Comparison of ENCODE assay signal across 1 cellular context in the genomic region with DNA sequence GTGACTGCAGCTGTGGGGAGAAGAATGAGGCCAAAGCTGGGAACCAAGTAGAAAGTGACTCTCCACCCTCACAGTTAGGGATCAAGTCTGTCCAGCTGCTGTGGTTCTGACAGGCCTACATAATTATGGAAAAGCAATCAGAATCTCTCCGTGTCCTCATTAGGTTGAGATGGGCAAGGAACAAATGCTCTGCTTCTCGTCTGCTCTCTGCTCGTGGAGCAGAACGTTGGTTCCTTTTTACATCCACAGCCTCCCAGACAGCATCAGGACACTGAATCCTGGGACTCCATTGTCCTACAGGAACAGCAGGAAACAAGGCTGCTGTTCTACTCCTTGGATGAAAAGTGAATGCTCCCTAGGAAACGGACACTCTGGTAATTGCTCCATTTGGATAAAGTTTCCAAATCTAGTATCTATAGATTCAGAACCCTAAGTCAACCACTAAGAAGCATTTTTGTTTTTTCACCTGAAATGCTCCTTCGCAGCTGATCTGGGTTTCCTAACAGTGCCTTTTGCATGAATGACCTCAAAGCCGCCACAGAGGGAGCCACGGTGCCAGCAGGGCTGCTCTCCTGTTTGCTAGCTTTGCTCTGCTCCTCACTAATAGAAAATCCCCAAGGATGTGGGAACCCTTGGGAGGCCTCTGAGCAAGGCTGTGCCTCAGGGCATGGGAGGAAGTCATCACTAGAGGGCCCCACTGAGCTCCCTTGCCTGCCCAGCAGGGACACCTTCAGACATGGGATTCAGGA.
TF ChIP-seq lines count a peak whose summit lies in the region.

No MANE protein-coding gene starts in this region.

TF ChIP-seq in HepG2, 621 proteins besides CTCF, POLR2A, EP300 and RAD21 (continued from another document and continues in another):
- TF ChIP-seq, protein P1, sequence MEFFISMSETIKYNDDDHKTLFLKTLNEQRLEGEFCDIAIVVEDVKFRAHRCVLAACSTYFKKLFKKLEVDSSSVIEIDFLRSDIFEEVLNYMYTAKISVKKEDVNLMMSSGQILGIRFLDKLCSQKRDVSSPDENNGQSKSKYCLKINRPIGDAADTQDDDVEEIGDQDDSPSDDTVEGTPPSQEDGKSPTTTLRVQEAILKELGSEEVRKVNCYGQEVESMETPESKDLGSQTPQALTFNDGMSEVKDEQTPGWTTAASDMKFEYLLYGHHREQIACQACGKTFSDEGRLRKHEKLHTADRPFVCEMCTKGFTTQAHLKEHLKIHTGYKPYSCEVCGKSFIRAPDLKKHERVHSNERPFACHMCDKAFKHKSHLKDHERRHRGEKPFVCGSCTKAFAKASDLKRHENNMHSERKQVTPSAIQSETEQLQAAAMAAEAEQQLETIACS (CRISPR knock-in tag; IDR thresholded peaks at IDR 0.05), result no peak
- TF ChIP-seq, protein P2, sequence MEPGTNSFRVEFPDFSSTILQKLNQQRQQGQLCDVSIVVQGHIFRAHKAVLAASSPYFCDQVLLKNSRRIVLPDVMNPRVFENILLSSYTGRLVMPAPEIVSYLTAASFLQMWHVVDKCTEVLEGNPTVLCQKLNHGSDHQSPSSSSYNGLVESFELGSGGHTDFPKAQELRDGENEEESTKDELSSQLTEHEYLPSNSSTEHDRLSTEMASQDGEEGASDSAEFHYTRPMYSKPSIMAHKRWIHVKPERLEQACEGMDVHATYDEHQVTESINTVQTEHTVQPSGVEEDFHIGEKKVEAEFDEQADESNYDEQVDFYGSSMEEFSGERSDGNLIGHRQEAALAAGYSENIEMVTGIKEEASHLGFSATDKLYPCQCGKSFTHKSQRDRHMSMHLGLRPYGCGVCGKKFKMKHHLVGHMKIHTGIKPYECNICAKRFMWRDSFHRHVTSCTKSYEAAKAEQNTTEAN (CRISPR knock-in tag; conservative IDR thresholded peaks at IDR 0.05), result no peak
- TF ChIP-seq ZNF256 (CRISPR knock-in tag; conservative IDR thresholded peaks at IDR 0.05) (no peak), ZFAT (CRISPR knock-in tag; conservative IDR thresholded peaks at IDR 0.05) (no peak), ZNF790 (CRISPR knock-in tag; IDR thresholded peaks at IDR 0.05; ENCODE audit: borderline replicate concordance) (no peak), SP1 (IDR thresholded peaks at IDR 0.05) (no peak), SP1 (CRISPR knock-in tag; IDR thresholded peaks at IDR 0.05) (no peak), CBX2 (IDR thresholded peaks at IDR 0.05; ENCODE audit: low read depth, low read length) (no peak), CBX2 (CRISPR knock-in tag; IDR thresholded peaks at IDR 0.05; ENCODE audit: low read depth) (no peak), CCDC6 (CRISPR knock-in tag; IDR thresholded peaks at IDR 0.05) (no peak), ZNF225 (CRISPR knock-in tag; IDR thresholded peaks at IDR 0.05) (no peak), ZNF567 (CRISPR knock-in tag; IDR thresholded peaks at IDR 0.05; ENCODE audit: borderline replicate concordance) (0 out of 2 replicates have a peak, but pooled peaks have one; percentile 73), NFRKB (IDR thresholded peaks at IDR 0.05) (no peak), TEAD3 (CRISPR knock-in tag; optimal IDR thresholded peaks at IDR 0.05; ENCODE audit: borderline replicate concordance) (peak; percentile 64), ZNF652 (CRISPR knock-in tag; IDR thresholded peaks at IDR 0.05; ENCODE audit: borderline replicate concordance, low read depth) (0 out of 2 replicates have a peak, but pooled peaks have one; percentile 39), PHF8 (CRISPR knock-in tag; IDR thresholded peaks at IDR 0.05) (no peak), ZBTB3 (CRISPR knock-in tag; IDR thresholded peaks at IDR 0.05; ENCODE audit: borderline replicate concordance, low read depth) (no peak), SMC3 (IDR thresholded peaks at IDR 0.05; ENCODE audit: low read length) (peak; percentile 99), ZNF431 (CRISPR knock-in tag; IDR thresholded peaks at IDR 0.05; ENCODE audit: borderline replicate concordance, low read depth) (peak; percentile 46; the same call in 1 of the 2 replicates), ELF3 (CRISPR knock-in tag; IDR thresholded peaks at IDR 0.05) (peak; percentile 85), ZNF296 (CRISPR knock-in tag; conservative IDR thresholded peaks at IDR 0.05) (no peak), SATB2 (CRISPR knock-in tag; IDR thresholded peaks at IDR 0.05) (no peak), FOXK1 (CRISPR knock-in tag; IDR thresholded peaks at IDR 0.05; ENCODE audit: borderline replicate concordance, low read depth) (peak; percentile 15; the same call in 1 of the 2 replicates), ZNF605 (CRISPR knock-in tag; IDR thresholded peaks at IDR 0.05) (peak; percentile 87), PITX1 (CRISPR knock-in tag; IDR thresholded peaks at IDR 0.05) (peak; percentile 35; the same call in 1 of the 2 replicates), MAFK (conservative IDR thresholded peaks at IDR 0.05 in 1 of 2, IDR thresholded peaks at IDR 0.05 in 1 of 2; ENCODE audit: low read length in 2 of 2) (no peak)
- TF ChIP-seq, protein P3, sequence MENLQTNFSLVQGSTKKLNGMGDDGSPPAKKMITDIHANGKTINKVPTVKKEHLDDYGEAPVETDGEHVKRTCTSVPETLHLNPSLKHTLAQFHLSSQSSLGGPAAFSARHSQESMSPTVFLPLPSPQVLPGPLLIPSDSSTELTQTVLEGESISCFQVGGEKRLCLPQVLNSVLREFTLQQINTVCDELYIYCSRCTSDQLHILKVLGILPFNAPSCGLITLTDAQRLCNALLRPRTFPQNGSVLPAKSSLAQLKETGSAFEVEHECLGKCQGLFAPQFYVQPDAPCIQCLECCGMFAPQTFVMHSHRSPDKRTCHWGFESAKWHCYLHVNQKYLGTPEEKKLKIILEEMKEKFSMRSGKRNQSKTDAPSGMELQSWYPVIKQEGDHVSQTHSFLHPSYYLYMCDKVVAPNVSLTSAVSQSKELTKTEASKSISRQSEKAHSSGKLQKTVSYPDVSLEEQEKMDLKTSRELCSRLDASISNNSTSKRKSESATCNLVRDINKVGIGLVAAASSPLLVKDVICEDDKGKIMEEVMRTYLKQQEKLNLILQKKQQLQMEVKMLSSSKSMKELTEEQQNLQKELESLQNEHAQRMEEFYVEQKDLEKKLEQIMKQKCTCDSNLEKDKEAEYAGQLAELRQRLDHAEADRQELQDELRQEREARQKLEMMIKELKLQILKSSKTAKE (CRISPR knock-in tag; IDR thresholded peaks at IDR 0.05; ENCODE audit: borderline replicate concordance), result no peak
- TF ChIP-seq, protein P4, sequence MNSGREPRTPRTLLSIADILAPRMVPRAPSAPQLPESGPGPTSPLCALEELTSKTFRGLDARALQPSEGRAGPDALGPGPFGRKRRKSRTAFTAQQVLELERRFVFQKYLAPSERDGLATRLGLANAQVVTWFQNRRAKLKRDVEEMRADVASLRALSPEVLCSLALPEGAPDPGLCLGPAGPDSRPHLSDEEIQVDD (CRISPR knock-in tag; IDR thresholded peaks at IDR 0.05; ENCODE audit: borderline replicate concordance), result no peak
- TF ChIP-seq, protein P5, sequence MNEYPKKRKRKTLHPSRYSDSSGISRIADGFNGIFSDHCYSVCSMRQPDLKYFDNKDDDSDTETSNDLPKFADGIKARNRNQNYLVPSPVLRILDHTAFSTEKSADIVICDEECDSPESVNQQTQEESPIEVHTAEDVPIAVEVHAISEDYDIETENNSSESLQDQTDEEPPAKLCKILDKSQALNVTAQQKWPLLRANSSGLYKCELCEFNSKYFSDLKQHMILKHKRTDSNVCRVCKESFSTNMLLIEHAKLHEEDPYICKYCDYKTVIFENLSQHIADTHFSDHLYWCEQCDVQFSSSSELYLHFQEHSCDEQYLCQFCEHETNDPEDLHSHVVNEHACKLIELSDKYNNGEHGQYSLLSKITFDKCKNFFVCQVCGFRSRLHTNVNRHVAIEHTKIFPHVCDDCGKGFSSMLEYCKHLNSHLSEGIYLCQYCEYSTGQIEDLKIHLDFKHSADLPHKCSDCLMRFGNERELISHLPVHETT (CRISPR knock-in tag; conservative IDR thresholded peaks at IDR 0.05), result 0 out of 2 replicates have a peak, but pooled peaks have one; percentile 15
- TF ChIP-seq, protein P6, sequence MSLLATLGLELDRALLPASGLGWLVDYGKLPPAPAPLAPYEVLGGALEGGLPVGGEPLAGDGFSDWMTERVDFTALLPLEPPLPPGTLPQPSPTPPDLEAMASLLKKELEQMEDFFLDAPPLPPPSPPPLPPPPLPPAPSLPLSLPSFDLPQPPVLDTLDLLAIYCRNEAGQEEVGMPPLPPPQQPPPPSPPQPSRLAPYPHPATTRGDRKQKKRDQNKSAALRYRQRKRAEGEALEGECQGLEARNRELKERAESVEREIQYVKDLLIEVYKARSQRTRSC (CRISPR knock-in tag; IDR thresholded peaks at IDR 0.05; ENCODE audit: low read depth), result no peak
- TF ChIP-seq, protein P7, sequence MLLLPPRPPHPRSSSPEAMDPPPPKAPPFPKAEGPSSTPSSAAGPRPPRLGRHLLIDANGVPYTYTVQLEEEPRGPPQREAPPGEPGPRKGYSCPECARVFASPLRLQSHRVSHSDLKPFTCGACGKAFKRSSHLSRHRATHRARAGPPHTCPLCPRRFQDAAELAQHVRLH (CRISPR knock-in tag; IDR thresholded peaks at IDR 0.05; ENCODE audit: borderline replicate concordance, low read depth), result 0 out of 2 replicates have a peak, but pooled peaks have one; percentile 30
- TF ChIP-seq, protein P8, sequence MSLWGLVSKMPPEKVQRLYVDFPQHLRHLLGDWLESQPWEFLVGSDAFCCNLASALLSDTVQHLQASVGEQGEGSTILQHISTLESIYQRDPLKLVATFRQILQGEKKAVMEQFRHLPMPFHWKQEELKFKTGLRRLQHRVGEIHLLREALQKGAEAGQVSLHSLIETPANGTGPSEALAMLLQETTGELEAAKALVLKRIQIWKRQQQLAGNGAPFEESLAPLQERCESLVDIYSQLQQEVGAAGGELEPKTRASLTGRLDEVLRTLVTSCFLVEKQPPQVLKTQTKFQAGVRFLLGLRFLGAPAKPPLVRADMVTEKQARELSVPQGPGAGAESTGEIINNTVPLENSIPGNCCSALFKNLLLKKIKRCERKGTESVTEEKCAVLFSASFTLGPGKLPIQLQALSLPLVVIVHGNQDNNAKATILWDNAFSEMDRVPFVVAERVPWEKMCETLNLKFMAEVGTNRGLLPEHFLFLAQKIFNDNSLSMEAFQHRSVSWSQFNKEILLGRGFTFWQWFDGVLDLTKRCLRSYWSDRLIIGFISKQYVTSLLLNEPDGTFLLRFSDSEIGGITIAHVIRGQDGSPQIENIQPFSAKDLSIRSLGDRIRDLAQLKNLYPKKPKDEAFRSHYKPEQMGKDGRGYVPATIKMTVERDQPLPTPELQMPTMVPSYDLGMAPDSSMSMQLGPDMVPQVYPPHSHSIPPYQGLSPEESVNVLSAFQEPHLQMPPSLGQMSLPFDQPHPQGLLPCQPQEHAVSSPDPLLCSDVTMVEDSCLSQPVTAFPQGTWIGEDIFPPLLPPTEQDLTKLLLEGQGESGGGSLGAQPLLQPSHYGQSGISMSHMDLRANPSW (CRISPR knock-in tag; IDR thresholded peaks at IDR 0.05; ENCODE audit: borderline replicate concordance), result peak; percentile 57; the same call in 1 of the 2 replicates
- TF ChIP-seq, protein P9, sequence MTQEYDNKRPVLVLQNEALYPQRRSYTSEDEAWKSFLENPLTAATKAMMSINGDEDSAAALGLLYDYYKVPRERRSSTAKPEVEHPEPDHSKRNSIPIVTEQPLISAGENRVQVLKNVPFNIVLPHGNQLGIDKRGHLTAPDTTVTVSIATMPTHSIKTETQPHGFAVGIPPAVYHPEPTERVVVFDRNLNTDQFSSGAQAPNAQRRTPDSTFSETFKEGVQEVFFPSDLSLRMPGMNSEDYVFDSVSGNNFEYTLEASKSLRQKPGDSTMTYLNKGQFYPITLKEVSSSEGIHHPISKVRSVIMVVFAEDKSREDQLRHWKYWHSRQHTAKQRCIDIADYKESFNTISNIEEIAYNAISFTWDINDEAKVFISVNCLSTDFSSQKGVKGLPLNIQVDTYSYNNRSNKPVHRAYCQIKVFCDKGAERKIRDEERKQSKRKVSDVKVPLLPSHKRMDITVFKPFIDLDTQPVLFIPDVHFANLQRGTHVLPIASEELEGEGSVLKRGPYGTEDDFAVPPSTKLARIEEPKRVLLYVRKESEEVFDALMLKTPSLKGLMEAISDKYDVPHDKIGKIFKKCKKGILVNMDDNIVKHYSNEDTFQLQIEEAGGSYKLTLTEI (CRISPR knock-in tag; conservative IDR thresholded peaks at IDR 0.05), result no peak
- TF ChIP-seq, protein P10, sequence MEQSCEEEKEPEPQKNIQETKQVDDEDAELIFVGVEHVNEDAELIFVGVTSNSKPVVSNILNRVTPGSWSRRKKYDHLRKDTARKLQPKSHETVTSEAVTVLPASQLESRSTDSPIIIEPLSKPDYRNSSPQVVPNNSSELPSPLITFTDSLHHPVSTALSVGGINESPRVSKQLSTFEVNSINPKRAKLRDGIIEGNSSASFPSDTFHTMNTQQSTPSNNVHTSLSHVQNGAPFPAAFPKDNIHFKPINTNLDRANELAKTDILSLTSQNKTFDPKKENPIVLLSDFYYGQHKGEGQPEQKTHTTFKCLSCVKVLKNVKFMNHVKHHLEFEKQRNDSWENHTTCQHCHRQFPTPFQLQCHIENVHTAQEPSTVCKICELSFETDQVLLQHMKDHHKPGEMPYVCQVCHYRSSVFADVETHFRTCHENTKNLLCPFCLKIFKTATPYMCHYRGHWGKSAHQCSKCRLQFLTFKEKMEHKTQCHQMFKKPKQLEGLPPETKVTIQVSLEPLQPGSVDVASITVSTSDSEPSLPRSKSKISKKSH (CRISPR knock-in tag; IDR thresholded peaks at IDR 0.05; ENCODE audit: borderline replicate concordance), result peak; percentile 71; the same call in 1 of the 2 replicates
- TF ChIP-seq, protein P11, sequence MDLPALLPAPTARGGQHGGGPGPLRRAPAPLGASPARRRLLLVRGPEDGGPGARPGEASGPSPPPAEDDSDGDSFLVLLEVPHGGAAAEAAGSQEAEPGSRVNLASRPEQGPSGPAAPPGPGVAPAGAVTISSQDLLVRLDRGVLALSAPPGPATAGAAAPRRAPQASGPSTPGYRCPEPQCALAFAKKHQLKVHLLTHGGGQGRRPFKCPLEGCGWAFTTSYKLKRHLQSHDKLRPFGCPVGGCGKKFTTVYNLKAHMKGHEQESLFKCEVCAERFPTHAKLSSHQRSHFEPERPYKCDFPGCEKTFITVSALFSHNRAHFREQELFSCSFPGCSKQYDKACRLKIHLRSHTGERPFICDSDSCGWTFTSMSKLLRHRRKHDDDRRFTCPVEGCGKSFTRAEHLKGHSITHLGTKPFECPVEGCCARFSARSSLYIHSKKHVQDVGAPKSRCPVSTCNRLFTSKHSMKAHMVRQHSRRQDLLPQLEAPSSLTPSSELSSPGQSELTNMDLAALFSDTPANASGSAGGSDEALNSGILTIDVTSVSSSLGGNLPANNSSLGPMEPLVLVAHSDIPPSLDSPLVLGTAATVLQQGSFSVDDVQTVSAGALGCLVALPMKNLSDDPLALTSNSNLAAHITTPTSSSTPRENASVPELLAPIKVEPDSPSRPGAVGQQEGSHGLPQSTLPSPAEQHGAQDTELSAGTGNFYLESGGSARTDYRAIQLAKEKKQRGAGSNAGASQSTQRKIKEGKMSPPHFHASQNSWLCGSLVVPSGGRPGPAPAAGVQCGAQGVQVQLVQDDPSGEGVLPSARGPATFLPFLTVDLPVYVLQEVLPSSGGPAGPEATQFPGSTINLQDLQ (CRISPR knock-in tag; IDR thresholded peaks at IDR 0.05), result 0 out of 2 replicates have a peak, but pooled peaks have one; percentile 53
